In genomic region chr19:35004517-35005255, GRCh38 we compare ENCODE assay signal across 16 cellular contexts. TPM values are rescaled to one million over a fixed set of nuclear protein-coding genes. Genes with fewer than 3 reads are reported as not detected.
A peak's percentile ranks its signal among the peaks of the same experiment; 100 is the strongest.
DNase-seq lines count a peak whose midpoint lies in the region; ATAC-seq and TF ChIP-seq lines count a peak whose summit lies in the region.
"Had no signal": no experiment of that assay in that cellular context is flagged by ENCODE, and none has a peak within 500 bp of the region (broad histone marks: within the 10 kb centered on the region; RNA-seq: fewer than 3 reads in every experiment).

No MANE protein-coding gene starts in this region.

- ATAC-seq in DND-41 (ENCODE audit: insufficient read depth, low read depth) (no peak), HG02798 (IDR thresholded peaks at IDR 0.05; ENCODE audit: poor library complexity, unreplicated experiment) (no peak), psoas muscle (no peak)
- ATAC-seq in activated naive CD8-positive, alpha-beta T cell treated with anti-CD3 and anti-CD28 coated beads, Interleukin-2, amount 50 U/mL, for 24 hours: no peak
- ATAC-seq in naive thymus-derived CD8-positive, alpha-beta T cell: no peak
- ATAC-seq in stimulated activated memory B cell treated with anti-CD40 and anti-IgM and Interleukin-4, amounts not matched to agents 10 μg/mL and 1 μg/mL and 100 μg/mL, for 72 hours: no peak

- WGBS in psoas muscle, 3 donors: 90 to 94% (median 94%) methylated on average over 18 of the region's 18 CpGs

- H3K27me3 ChIP-seq in BLaER1 (no peaks in the 10 kb centered on the region), DND-41 (ENCODE audit: insufficient read depth, low read length, poor library complexity) (no peaks in the 10 kb centered on the region), psoas muscle (ENCODE audit: insufficient read depth in 3 of 3, low read length in 2 of 3) (no peaks in the 10 kb centered on the region)
- H3K27me3 ChIP-seq: transverse colon had no signal

- no peaks in the 10 kb centered on the region for H3K9me3 Mint-ChIP-seq in activated naive CD8-positive, alpha-beta T cell treated with anti-CD3 and anti-CD28 coated beads, Interleukin-2, amount 50 U/mL, for 24 hours
- H3K9me3 Mint-ChIP-seq in naive thymus-derived CD8-positive, alpha-beta T cell: no peaks in the 10 kb centered on the region
- H3K9me3 Mint-ChIP-seq in stimulated activated memory B cell treated with anti-CD40 and anti-IgM and Interleukin-4, amounts not matched to agents 10 μg/mL and 1 μg/mL and 100 μg/mL, for 72 hours: no peaks in the 10 kb centered on the region

- peaks cover 72% of the 10 kb centered on the region for H3K79me2 ChIP-seq in DND-41 (ENCODE audit: insufficient read depth, low read length)

- DNase-seq in DND-41 (no peak), psoas muscle (no peak), NCI-H345 treated with DMSO at 0.1 percent for 48 hours (lab: John Stamatoyannopoulos, UW; ENCODE audit: unreplicated experiment) (no peak)
- no peak for DNase-seq in activated naive CD8-positive, alpha-beta T cell treated with anti-CD3 and anti-CD28 coated beads, Interleukin-2, amount 50 U/mL, for 24 hours
- DNase-seq in naive thymus-derived CD8-positive, alpha-beta T cell: peak in 1 of 10 donors; percentile 23
- DNase-seq: C1 segment of cervical spinal cord; effector CD8-positive, alpha-beta T cell; mesenchymal stem cell; MV-4-11; NCI-H2171; transverse colon had no signal

- intact Hi-C loops in psoas muscle (cut with DNase I): no loop called here

- POLR2A ChIA-PET in naive thymus-derived CD8-positive, alpha-beta T cell (lab: Charles Lee): interaction anchor here (34.7 to 49.8 kb wide), 2 partner anchors 1 to 20 kb away, joined by 1459 read pairs; partner anchors contain the start of genes GRAMD1A and ZNF792

- TF ChIP-seq CTCF in DND-41 (IDR thresholded peaks at IDR 0.05; ENCODE audit: borderline replicate concordance, extremely low read depth, low read length, poor library complexity, severe bottlenecking): no peak
- TF ChIP-seq CTCF in psoas muscle (IDR thresholded peaks at IDR 0.05): no peak

- H3K36me3 ChIP-seq in BLaER1 (peaks cover 78% of the 10 kb centered on the region), DND-41 (ENCODE audit: insufficient read depth, low read length) (peaks cover 71% of the 10 kb centered on the region), psoas muscle (ENCODE audit: insufficient read depth in 1 of 2, low read depth in 1 of 2) (peaks cover 0 to 23% of the 10 kb centered on the region in 2 donors)
- H3K36me3 ChIP-seq: transverse colon had no signal

- peak overlapping the region; percentile 98 for H3K27ac Mint-ChIP-seq in activated naive CD8-positive, alpha-beta T cell treated with anti-CD3 and anti-CD28 coated beads, Interleukin-2, amount 50 U/mL, for 24 hours
- peak overlapping the region; percentile 22 to 99 (median 86) for H3K27ac Mint-ChIP-seq in naive thymus-derived CD8-positive, alpha-beta T cell
- H3K27ac Mint-ChIP-seq in stimulated activated memory B cell treated with anti-CD40 and anti-IgM and Interleukin-4, amounts not matched to agents 10 μg/mL and 1 μg/mL and 100 μg/mL, for 72 hours: no peak overlapping the region

- H3K4me3 Mint-ChIP-seq in activated naive CD8-positive, alpha-beta T cell treated with anti-CD3 and anti-CD28 coated beads, Interleukin-2, amount 50 U/mL, for 24 hours: peak overlapping the region; percentile 24
- peak overlapping the region in 8 of 10 donors; percentile 2 to 99 (median 61) for H3K4me3 Mint-ChIP-seq in naive thymus-derived CD8-positive, alpha-beta T cell
- H3K4me3 Mint-ChIP-seq in stimulated activated memory B cell treated with anti-CD40 and anti-IgM and Interleukin-4, amounts not matched to agents 10 μg/mL and 1 μg/mL and 100 μg/mL, for 72 hours: no peak overlapping the region

- H3K4me1 Mint-ChIP-seq in activated naive CD8-positive, alpha-beta T cell treated with anti-CD3 and anti-CD28 coated beads, Interleukin-2, amount 50 U/mL, for 24 hours: peaks cover 47% of the 10 kb centered on the region
- H3K4me1 Mint-ChIP-seq in naive thymus-derived CD8-positive, alpha-beta T cell: peaks cover 33 to 69% (median 60%) of the 10 kb centered on the region in 4 donors
- H3K4me1 Mint-ChIP-seq in stimulated activated memory B cell treated with anti-CD40 and anti-IgM and Interleukin-4, amounts not matched to agents 10 μg/mL and 1 μg/mL and 100 μg/mL, for 72 hours: peaks cover 56% of the 10 kb centered on the region

- H3K36me3 Mint-ChIP-seq in activated naive CD8-positive, alpha-beta T cell treated with anti-CD3 and anti-CD28 coated beads, Interleukin-2, amount 50 U/mL, for 24 hours (ENCODE audit: low read depth): peaks cover 46% of the 10 kb centered on the region
- H3K36me3 Mint-ChIP-seq in naive thymus-derived CD8-positive, alpha-beta T cell: peaks cover 7 to 58% (median 10%) of the 10 kb centered on the region in 3 donors
- peaks cover 51% of the 10 kb centered on the region for H3K36me3 Mint-ChIP-seq in stimulated activated memory B cell treated with anti-CD40 and anti-IgM and Interleukin-4, amounts not matched to agents 10 μg/mL and 1 μg/mL and 100 μg/mL, for 72 hours

- H3K4me3 ChIP-seq in BLaER1: no peak overlapping the region
- no peak overlapping the region; a peak in 1 of 4 replicates for H3K4me3 ChIP-seq in DND-41 (ENCODE audit: low read depth in 1 of 2, low read length in 2 of 2)
- no peak overlapping the region for H3K4me3 ChIP-seq in psoas muscle
- H3K4me3 ChIP-seq: SK-N-MC, transverse colon had no signal

- no peaks in the 10 kb centered on the region for H3K9me3 ChIP-seq in BLaER1
- no peaks in the 10 kb centered on the region for H3K9me3 ChIP-seq in DND-41 (ENCODE audit: insufficient read depth, low read length, severe bottlenecking)
- H3K9me3 ChIP-seq in psoas muscle: no peaks in the 10 kb centered on the region
- H3K9me3 ChIP-seq: transverse colon had no signal

- H3K4me1 ChIP-seq in BLaER1 (peaks cover 39% of the 10 kb centered on the region), DND-41 (ENCODE audit: insufficient read depth, low read length) (peaks cover 39% of the 10 kb centered on the region), psoas muscle (peaks cover 6% of the 10 kb centered on the region)

- no peak overlapping the region for H3K27ac ChIP-seq in BLaER1
- H3K27ac ChIP-seq in DND-41 (ENCODE audit: low read length): no peak overlapping the region
- no peak overlapping the region for H3K27ac ChIP-seq in psoas muscle
- H3K27ac ChIP-seq: SK-N-MC had no signal

- H2AFZ ChIP-seq in DND-41 (ENCODE audit: low read depth, low read length): no peak overlapping the region

- peaks cover 91% of the 10 kb centered on the region for H4K20me1 ChIP-seq in BLaER1
- H4K20me1 ChIP-seq in DND-41 (ENCODE audit: insufficient read depth, low read length): peaks cover 67% of the 10 kb centered on the region

- H3K4me2 ChIP-seq in BLaER1 (peak overlapping the region; percentile 86), DND-41 (ENCODE audit: insufficient read depth, low read length) (peak overlapping the region; percentile 12; the same call in 1 of the 2 replicates)

- H3K9ac ChIP-seq in BLaER1 (0 out of 2 replicates have a peak overlapping the region, but pooled peaks have one; percentile 24), DND-41 (ENCODE audit: low read depth, low read length) (no peak overlapping the region)

- H3K27me3 Mint-ChIP-seq in activated naive CD8-positive, alpha-beta T cell treated with anti-CD3 and anti-CD28 coated beads, Interleukin-2, amount 50 U/mL, for 24 hours: no peaks in the 10 kb centered on the region
- no peaks in the 10 kb centered on the region for H3K27me3 Mint-ChIP-seq in naive thymus-derived CD8-positive, alpha-beta T cell
- H3K27me3 Mint-ChIP-seq in stimulated activated memory B cell treated with anti-CD40 and anti-IgM and Interleukin-4, amounts not matched to agents 10 μg/mL and 1 μg/mL and 100 μg/mL, for 72 hours: no peaks in the 10 kb centered on the region

RNA-seq across cellular contexts. Expression of gene GRAMD1A, which starts 4.6 kb away (rescaled TPM):
- 100 to 1,000 TPM; 317 to 335 TPM for total RNA-seq in naive thymus-derived CD8-positive, alpha-beta T cell
- polyA plus RNA-seq in naive thymus-derived CD8-positive, alpha-beta T cell: 10 to 100 TPM; 29.5 to 77.0 (median 42.0) TPM
- total RNA-seq in psoas muscle: 10 to 100 TPM; 36.3 to 55.0 (median 38.3) TPM
- polyA plus RNA-seq in psoas muscle: 10 to 100 TPM; 15.6 to 33.4 (median 17.4) TPM

RNA-seq across cellular contexts. Expression of gene SCN1B, which starts 25.6 kb away (rescaled TPM):
- 1 to 10 TPM; 1.6 to 2.1 TPM for total RNA-seq in naive thymus-derived CD8-positive, alpha-beta T cell
- polyA plus RNA-seq in naive thymus-derived CD8-positive, alpha-beta T cell: under 1 TPM in 2 of 3 donors, not detected in 1; 0.27 to 0.28 TPM
- total RNA-seq in psoas muscle: 100 to 1,000 TPM in 3 of 4 donors, 10 to 100 TPM in 1; 95.9 to 345 (median 218) TPM
- 100 to 1,000 TPM in 2 of 3 donors, 10 to 100 TPM in 1; 55.6 to 282 (median 248) TPM for polyA plus RNA-seq in psoas muscle

RNA-seq across cellular contexts. Expression of gene HPN, which starts 36.8 kb away (rescaled TPM):
- total RNA-seq in naive thymus-derived CD8-positive, alpha-beta T cell: under 1 TPM in 1 of 2 experiments, not detected in 1; 0.16 TPM
- under 1 TPM in 1 of 3 donors, not detected in 2; 0.16 TPM for polyA plus RNA-seq in naive thymus-derived CD8-positive, alpha-beta T cell
- total RNA-seq in psoas muscle: 10 to 100 TPM in 2 of 4 donors, 1 to 10 TPM in 2; 2.5 to 17.7 (median 8.1) TPM
- 10 to 100 TPM in 1 of 3 donors, 1 to 10 TPM in 2; 1.6 to 12.6 (median 5.2) TPM for polyA plus RNA-seq in psoas muscle
- total RNA-seq: fibroblast of villous mesenchyme had no signal

RNA-seq across cellular contexts. Expression of gene ZNF792, which starts 40.7 kb away (rescaled TPM):
- 10 to 100 TPM; 34.4 to 35.5 TPM for total RNA-seq in naive thymus-derived CD8-positive, alpha-beta T cell
- 10 to 100 TPM in 2 of 3 donors, 1 to 10 TPM in 1; 9.7 to 18.7 (median 16.0) TPM for polyA plus RNA-seq in naive thymus-derived CD8-positive, alpha-beta T cell
- 1 to 10 TPM; 1.5 to 4.2 (median 2.0) TPM for total RNA-seq in psoas muscle
- 1 to 10 TPM in 1 of 3 donors, under 1 TPM in 2; 0.83 to 1.3 (median 0.93) TPM for polyA plus RNA-seq in psoas muscle

Comparison
In these comparisons a context has a peak if more than half of its experiments do, and no peak if none do; other contexts are left out.
1. RNA of gene GRAMD1A, which starts 4.6 kb away (total RNA-seq): 317 to 335 TPM in naive thymus-derived CD8-positive, alpha-beta T cell; 36.3 to 55.0 TPM in psoas muscle; every median in the first group is over 4 times any median in the second.
2. RNA of gene SCN1B, which starts 25.6 kb away (total RNA-seq): 95.9 to 345 TPM in psoas muscle; 1.6 to 2.1 TPM in naive thymus-derived CD8-positive, alpha-beta T cell; every median in the first group is over 10 times any median in the second.